Comparison of ENCODE assay signal across 8 cellular contexts in genomic region chr16:85396879-85397871, GRCh38.
DNase-seq lines count a peak whose midpoint lies in the region; ATAC-seq, FAIRE-seq and TF ChIP-seq lines count a peak whose summit lies in the region.

No MANE protein-coding gene starts in this region.

- CTCF ChIA-PET in PC-3 (lab: Charles Lee), result interaction anchor here (1.0 kb wide), 1 partner anchor 224 kb away, joined by 3 read pairs; no protein-coding TSS in a partner anchor

- 75 to 81% methylated on average over 3 to 4 of the region's 25 CpGs for WGBS in gastroesophageal sphincter (ENCODE audit: low coverage in 1 of 2), 2 donors

- BruUV-seq in PC-3 (replicated peaks; lab: Mats Ljungman, UMichigan), result no TSS peak

- H3K27me3 ChIP-seq in PC-3 (ENCODE audit: low read length) (no peaks in the 10 kb centered on the region), gastroesophageal sphincter (no peaks in the 10 kb centered on the region)

- no peak overlapping the region for H3K9ac ChIP-seq in kidney (ENCODE audit: low read length in 2 of 2)
- H3K9ac ChIP-seq in PC-3 (ENCODE audit: low read length), result no peak overlapping the region

- no peaks in the 10 kb centered on the region for H3K9me2 ChIP-seq in PC-3 (replicated peaks; ENCODE audit: low read length)

- FAIRE-seq in GM12891 (lab: Jason Lieb, UNC), result peak; percentile 54
- FAIRE-seq in RCC 7860 (lab: Jason Lieb, UNC), result no peak
- FAIRE-seq in kidney (lab: Jason Lieb, UNC), result no peak

- H3K9me3 ChIP-seq in kidney (ENCODE audit: control insufficient read depth in 1 of 2, low read length in 2 of 2), result no peaks in the 10 kb centered on the region
- H3K9me3 ChIP-seq in PC-3 (ENCODE audit: low read length), result no peaks in the 10 kb centered on the region
- H3K9me3 ChIP-seq in gastroesophageal sphincter, result no peaks in the 10 kb centered on the region

- no peaks in the 10 kb centered on the region for H3K36me3 ChIP-seq in kidney (ENCODE audit: control insufficient read depth in 1 of 2, insufficient read depth in 2 of 2, low read length in 2 of 2)
- H3K36me3 ChIP-seq in PC-3 (ENCODE audit: low read depth, low read length), result no peaks in the 10 kb centered on the region
- H3K36me3 ChIP-seq in gastroesophageal sphincter, result no peaks in the 10 kb centered on the region

- ATAC-seq in PC-3 (no peak), gastroesophageal sphincter (no peak)

- DNase-seq in 8988T (peak; percentile 68), GM12891 (ENCODE audit: insufficient read length, low spot score) (peak; percentile 61), RCC 7860 (ENCODE audit: low spot score) (peak; percentile 41), kidney (peak; percentile 65), PC-3 (no peak), NCI-H774 (lab: John Stamatoyannopoulos, UW) (no peak), NCI-H2029 treated with DMSO at 0.1 percent for 48 hours (lab: John Stamatoyannopoulos, UW) (no peak)

- no peaks in the 10 kb centered on the region for H3K79me2 ChIP-seq in PC-3 (ENCODE audit: low read length)

- no peak overlapping the region for H2AFZ ChIP-seq in PC-3 (ENCODE audit: low read length)

- no peak for TF ChIP-seq EP300 in gastroesophageal sphincter (IDR thresholded peaks at IDR 0.05)

- H3K4me3 ChIP-seq in kidney (ENCODE audit: low read length in 2 of 2) (no peak overlapping the region), PC-3 (ENCODE audit: low read length) (no peak overlapping the region), gastroesophageal sphincter (no peak overlapping the region)

- peaks cover 9 to 16% of the 10 kb centered on the region in 2 donors for H3K4me1 ChIP-seq in kidney (ENCODE audit: control insufficient read depth in 1 of 2, insufficient read depth in 1 of 2, low read depth in 1 of 2, low read length in 2 of 2)
- H3K4me1 ChIP-seq in PC-3 (ENCODE audit: insufficient read depth, low read length), result peaks cover 13% of the 10 kb centered on the region
- peaks cover 0 to 43% (median 17%) of the 10 kb centered on the region in 3 donors for H3K4me1 ChIP-seq in gastroesophageal sphincter

- no peaks in the 10 kb centered on the region for H4K20me1 ChIP-seq in PC-3 (ENCODE audit: low read length)

- no peak for TF ChIP-seq POLR2A in GM12891 (IDR thresholded peaks at IDR 0.05; ENCODE audit: low read depth, low read length)
- no peak for TF ChIP-seq POLR2A in gastroesophageal sphincter (IDR thresholded peaks at IDR 0.05)

- no peaks in the 10 kb centered on the region for H3F3A ChIP-seq in PC-3 (ENCODE audit: low read length, unreplicated experiment)

- POLR2A ChIA-PET in PC-3 (lab: Charles Lee; ENCODE audit: unreplicated experiment), result no interaction called here

- TF ChIP-seq CTCF in kidney (IDR thresholded peaks at IDR 0.05; ENCODE audit: borderline replicate concordance, extremely low read depth, insufficient read depth) (no peak), PC-3 (conservative IDR thresholded peaks at IDR 0.05; ENCODE audit: low read depth, low read length) (no peak), gastroesophageal sphincter (IDR thresholded peaks at IDR 0.05) (no peak)

- H3K27ac ChIP-seq in kidney (ENCODE audit: low read depth in 2 of 2, low read length in 2 of 2) (no peak overlapping the region), PC-3 (ENCODE audit: low read length) (no peak overlapping the region), gastroesophageal sphincter (peak overlapping the region in 2 of 4 donors; percentile 82 to 84)

- H3K4me2 ChIP-seq in PC-3 (ENCODE audit: low read length), result no peak overlapping the region

- intact Hi-C loops in kidney (cut with DNase I) (no loop called here), PC-3 (cut with micrococcal nuclease) (loop anchor here (10.0 kb wide), 1 partner anchor 218 kb away; the partner anchor contains the start of gene GSE1)

TF ChIP-seq in GM12891, 5 proteins besides CTCF, POLR2A, EP300 and RAD21:
- TF ChIP-seq POLR2AphosphoS5 (IDR thresholded peaks at IDR 0.05; ENCODE audit: low read depth, low read length) (no peak), POU2F2 (IDR thresholded peaks at IDR 0.05; ENCODE audit: low read depth, low read length) (no peak), TAF1 (IDR thresholded peaks at IDR 0.05; ENCODE audit: low read depth, low read length) (no peak), PAX5 (IDR thresholded peaks at IDR 0.05; ENCODE audit: insufficient read depth, low read length, severe bottlenecking) (no peak), SPI1 (IDR thresholded peaks at IDR 0.05; ENCODE audit: low read depth, low read length) (no peak)
TF ChIP-seq in GM12891: peak in this region for 0.

Comparison
In these comparisons a context has a peak if more than half of its experiments do, and no peak if none do; other contexts are left out.
1. DNase-seq: peak in 8988T (single experiment), GM12891 (single experiment), RCC 7860 (single experiment) and kidney (single experiment); none in PC-3 (single experiment), NCI-H774 (single experiment) and NCI-H2029 treated with DMSO at 0.1 percent for 48 hours (single experiment).